Comparison of ENCODE assay signal across 9 cellular contexts in the genomic region with DNA sequence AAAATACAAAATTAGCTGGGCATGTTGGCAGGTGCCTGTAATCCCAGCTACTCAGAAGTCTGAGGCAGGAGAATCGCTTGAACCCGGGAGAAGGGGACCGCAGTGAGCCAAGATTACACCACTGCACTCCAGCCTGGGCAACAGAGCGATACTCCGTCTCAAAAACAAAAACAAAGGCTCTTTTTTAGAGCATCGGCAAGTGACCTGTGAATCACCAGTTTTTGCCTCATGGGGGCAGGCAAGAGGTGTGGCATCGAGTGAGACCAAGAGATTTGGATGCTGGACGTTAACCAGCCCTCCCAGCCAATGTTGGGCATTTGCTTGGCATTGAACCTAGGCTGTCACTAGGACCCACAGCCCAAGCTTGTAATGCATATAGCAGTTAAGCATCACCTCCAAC. TPM values are rescaled to one million over a fixed set of nuclear protein-coding genes. Genes with fewer than 3 reads are reported as not detected.
DNase-seq lines count a peak whose midpoint lies in the region; ATAC-seq, FAIRE-seq and TF ChIP-seq lines count a peak whose summit lies in the region.
"Had no signal": no experiment of that assay in that cellular context is flagged by ENCODE, and none has a peak within 500 bp of the region (broad histone marks: within the 10 kb centered on the region; RNA-seq: fewer than 3 reads in every experiment).

No MANE protein-coding gene starts in this region.

- H3K27me3 ChIP-seq in Peyer's patch, result no peaks in the 10 kb centered on the region
- H3K27me3 ChIP-seq in pancreas, result no peaks in the 10 kb centered on the region
- no peaks in the 10 kb centered on the region for H3K27me3 ChIP-seq in MG63

- H3K36me3 Mint-ChIP-seq in activated CD4-positive, alpha-beta T cell treated with anti-CD3 and anti-CD28 coated beads for 36 hours (ENCODE audit: low read depth), result no peaks in the 10 kb centered on the region
- H3K36me3 Mint-ChIP-seq in activated CD4-positive, alpha-beta T cell treated with anti-CD3 and anti-CD28 coated beads, Interleukin-2, amount 10 ng/mL, durations not matched to agents 24 days and 14 days (ENCODE audit: low read depth), result no peaks in the 10 kb centered on the region

- ATAC-seq in activated CD4-positive, alpha-beta T cell treated with anti-CD3 and anti-CD28 coated beads for 36 hours, result no peak
- ATAC-seq in pancreas (peak in 3 of 4 donors; percentile 66 to 79 (median 77)), GM18511 (IDR thresholded peaks at IDR 0.05; ENCODE audit: unreplicated experiment) (no peak)
- ATAC-seq: activated T-cell treated with anti-CD3 and anti-CD28 coated beads, Interleukin-2, amount 50 U/mL, for 72 hours had no signal

- 45 to 53% methylated on average over 8 of the region's 8 CpGs for WGBS in pancreas, 2 donors

- peak; percentile 12 for DNase-seq in activated CD4-positive, alpha-beta T cell treated with anti-CD3 and anti-CD28 coated beads for 36 hours
- no peak for DNase-seq in activated CD4-positive, alpha-beta T cell treated with anti-CD3 and anti-CD28 coated beads, Interleukin-2, amount 10 ng/mL, durations not matched to agents 24 days and 14 days
- DNase-seq in Peyer's patch, result peak in 1 of 3 donors; percentile 49
- peak; percentile 54 for DNase-seq in fibroblast of pulmonary artery (ENCODE audit: low read depth)
- DNase-seq in pancreas, result peak in 1 of 6 donors; percentile 21
- no peak for DNase-seq in MG63
- no peak for DNase-seq in activated CD4-positive, alpha-beta T cell treated with anti-CD3 and anti-CD28 coated beads, Interleukin-2, amount 50 U/mL, for 48 hours

- TF ChIP-seq CTCF in Peyer's patch (IDR thresholded peaks at IDR 0.05) (peak in 5 of 6 experiments; percentile 8 to 34 (median 29)), fibroblast of pulmonary artery (IDR thresholded peaks at IDR 0.05; ENCODE audit: low read length, missing control alignments) (peak; percentile 51), pancreas (IDR thresholded peaks at IDR 0.05) (peak in 2 of 4 donors; percentile 9 to 28)

- no peak overlapping the region for H3K4me3 Mint-ChIP-seq in activated CD4-positive, alpha-beta T cell treated with anti-CD3 and anti-CD28 coated beads for 36 hours
- H3K4me3 Mint-ChIP-seq in activated CD4-positive, alpha-beta T cell treated with anti-CD3 and anti-CD28 coated beads, Interleukin-2, amount 10 ng/mL, durations not matched to agents 24 days and 14 days, result no peak overlapping the region
- H3K4me3 Mint-ChIP-seq: activated T-cell treated with anti-CD3 and anti-CD28 coated beads, Interleukin-2, amount 50 U/mL, for 72 hours had no signal

- no peak overlapping the region for H3K27ac Mint-ChIP-seq in activated CD4-positive, alpha-beta T cell treated with anti-CD3 and anti-CD28 coated beads for 36 hours
- H3K27ac Mint-ChIP-seq in activated CD4-positive, alpha-beta T cell treated with anti-CD3 and anti-CD28 coated beads, Interleukin-2, amount 10 ng/mL, durations not matched to agents 24 days and 14 days, result no peak overlapping the region
- H3K27ac Mint-ChIP-seq: activated T-cell treated with anti-CD3 and anti-CD28 coated beads, Interleukin-2, amount 50 U/mL, for 72 hours had no signal

- no peaks in the 10 kb centered on the region for H3K9me3 Mint-ChIP-seq in activated CD4-positive, alpha-beta T cell treated with anti-CD3 and anti-CD28 coated beads for 36 hours (ENCODE audit: low read depth)
- H3K9me3 Mint-ChIP-seq in activated CD4-positive, alpha-beta T cell treated with anti-CD3 and anti-CD28 coated beads, Interleukin-2, amount 10 ng/mL, durations not matched to agents 24 days and 14 days, result no peaks in the 10 kb centered on the region
- H3K9me3 Mint-ChIP-seq: activated T-cell treated with anti-CD3 and anti-CD28 coated beads, Interleukin-2, amount 50 U/mL, for 72 hours had no signal

- H3K4me1 Mint-ChIP-seq in activated CD4-positive, alpha-beta T cell treated with anti-CD3 and anti-CD28 coated beads for 36 hours, result no peaks in the 10 kb centered on the region
- H3K4me1 Mint-ChIP-seq in activated CD4-positive, alpha-beta T cell treated with anti-CD3 and anti-CD28 coated beads, Interleukin-2, amount 10 ng/mL, durations not matched to agents 24 days and 14 days, result no peaks in the 10 kb centered on the region

- H3K4me3 ChIP-seq in Peyer's patch, result no peak overlapping the region
- H3K4me3 ChIP-seq in fibroblast of pulmonary artery (replicated peaks; ENCODE audit: low read depth, low read length), result no peak overlapping the region
- H3K4me3 ChIP-seq in pancreas, result no peak overlapping the region
- no peak overlapping the region for H3K4me3 ChIP-seq in MG63

- H3K9me3 ChIP-seq in Peyer's patch (no peaks in the 10 kb centered on the region), pancreas (no peaks in the 10 kb centered on the region), MG63 (no peaks in the 10 kb centered on the region)

- CTCF ChIA-PET in activated CD4-positive, alpha-beta T cell treated with anti-CD3 and anti-CD28 coated beads for 36 hours (lab: Charles Lee), result interaction anchor here (0.5 to 0.7 kb wide), 2 partner anchors 119 to 251 kb away, joined by 3 read pairs; a partner anchor contains a TSS

- H3K4me1 ChIP-seq in Peyer's patch (no peaks in the 10 kb centered on the region), pancreas (no peaks in the 10 kb centered on the region)

- intact Hi-C loops in activated CD4-positive, alpha-beta T cell treated with anti-CD3 and anti-CD28 coated beads for 36 hours (cut with DNase I, micrococcal nuclease), result no loop called here
- intact Hi-C loops in activated CD4-positive, alpha-beta T cell treated with anti-CD3 and anti-CD28 coated beads, Interleukin-2, amount 10 ng/mL, durations not matched to agents 24 days and 14 days (cut with micrococcal nuclease), result no loop called here
- intact Hi-C loops in pancreas (cut with DNase I), result no loop called here

- peaks cover 0 to 10% (median 0%) of the 10 kb centered on the region in 3 donors for H3K36me3 ChIP-seq in Peyer's patch
- peaks cover 0 to 5% (median 0%) of the 10 kb centered on the region in 3 donors for H3K36me3 ChIP-seq in pancreas
- peaks cover 3% of the 10 kb centered on the region; the same call in 1 of the 2 replicates for H3K36me3 ChIP-seq in MG63

- H3K27ac ChIP-seq in Peyer's patch (no peak overlapping the region), pancreas (no peak overlapping the region)

- no peaks in the 10 kb centered on the region for H3K27me3 Mint-ChIP-seq in activated CD4-positive, alpha-beta T cell treated with anti-CD3 and anti-CD28 coated beads for 36 hours
- H3K27me3 Mint-ChIP-seq in activated CD4-positive, alpha-beta T cell treated with anti-CD3 and anti-CD28 coated beads, Interleukin-2, amount 10 ng/mL, durations not matched to agents 24 days and 14 days, result no peaks in the 10 kb centered on the region

- TF ChIP-seq POLR2A in Peyer's patch (IDR thresholded peaks at IDR 0.05), result no peak

- FAIRE-seq in pancreas (lab: Jason Lieb, UNC), result no peak

- POLR2A ChIA-PET in activated CD4-positive, alpha-beta T cell treated with anti-CD3 and anti-CD28 coated beads for 36 hours (lab: Charles Lee), result no interaction called here

RNA-seq across cellular contexts. Expression of a gene that starts 14.6 kb away (rescaled TPM):
- 10 to 100 TPM; 31.3 to 41.5 TPM for total RNA-seq in activated CD4-positive, alpha-beta T cell treated with anti-CD3 and anti-CD28 coated beads for 36 hours
- 49.9 and 52.9 TPM in 2 replicates for total RNA-seq in activated CD4-positive, alpha-beta T cell treated with anti-CD3 and anti-CD28 coated beads, Interleukin-2, amount 10 ng/mL, durations not matched to agents 24 days and 14 days
- total RNA-seq in Peyer's patch (10 to 100 TPM; 23.5 to 47.0 (median 30.9) TPM), pancreas (10 to 100 TPM in 4 of 6 donors, 1 to 10 TPM in 2; 8.1 to 12.6 (median 11.0) TPM)
- 10 to 100 TPM; 38.6 to 63.9 TPM for polyA plus RNA-seq in pancreas
- 25.2 and 52.2 TPM in 2 replicates for total RNA-seq in MG63 (2014; rRNA removed; shearing (Covaris generic); ENCODE audit: low replicate concordance)

RNA-seq across cellular contexts. Expression of a gene that starts 27.6 kb away (rescaled TPM):
- 1 to 10 TPM; 4.2 to 5.0 TPM for total RNA-seq in activated CD4-positive, alpha-beta T cell treated with anti-CD3 and anti-CD28 coated beads for 36 hours
- 0.91 and 1.0 TPM in 2 replicates for total RNA-seq in activated CD4-positive, alpha-beta T cell treated with anti-CD3 and anti-CD28 coated beads, Interleukin-2, amount 10 ng/mL, durations not matched to agents 24 days and 14 days
- total RNA-seq in Peyer's patch, result 10 to 100 TPM; 12.1 to 15.0 (median 14.4) TPM
- 1 to 10 TPM; 4.2 to 8.0 (median 6.1) TPM for total RNA-seq in pancreas
- 10 to 100 TPM in 1 of 2 donors, 1 to 10 TPM in 1; 8.3 to 10.9 TPM for polyA plus RNA-seq in pancreas
- total RNA-seq in MG63 (2014; rRNA removed; shearing (Covaris generic); ENCODE audit: low replicate concordance), result 14.0 and 15.7 TPM in 2 replicates

Comparison
In these comparisons a context has a peak if more than half of its experiments do, and no peak if none do; other contexts are left out.
1. DNase-seq: peak in activated CD4-positive, alpha-beta T cell treated with anti-CD3 and anti-CD28 coated beads for 36 hours (single experiment) and fibroblast of pulmonary artery (single experiment); none in activated CD4-positive, alpha-beta T cell treated with anti-CD3 and anti-CD28 coated beads, Interleukin-2, amount 10 ng/mL, durations not matched to agents 24 days and 14 days (single experiment), MG63 (single experiment) and activated CD4-positive, alpha-beta T cell treated with anti-CD3 and anti-CD28 coated beads, Interleukin-2, amount 50 U/mL, for 48 hours (0 of 2).
2. ATAC-seq: peak in pancreas (3 of 4); none in activated CD4-positive, alpha-beta T cell treated with anti-CD3 and anti-CD28 coated beads for 36 hours (single experiment) and GM18511 (single experiment).